Comparison of ENCODE assay signal across 1 cellular context in the genomic region with DNA sequence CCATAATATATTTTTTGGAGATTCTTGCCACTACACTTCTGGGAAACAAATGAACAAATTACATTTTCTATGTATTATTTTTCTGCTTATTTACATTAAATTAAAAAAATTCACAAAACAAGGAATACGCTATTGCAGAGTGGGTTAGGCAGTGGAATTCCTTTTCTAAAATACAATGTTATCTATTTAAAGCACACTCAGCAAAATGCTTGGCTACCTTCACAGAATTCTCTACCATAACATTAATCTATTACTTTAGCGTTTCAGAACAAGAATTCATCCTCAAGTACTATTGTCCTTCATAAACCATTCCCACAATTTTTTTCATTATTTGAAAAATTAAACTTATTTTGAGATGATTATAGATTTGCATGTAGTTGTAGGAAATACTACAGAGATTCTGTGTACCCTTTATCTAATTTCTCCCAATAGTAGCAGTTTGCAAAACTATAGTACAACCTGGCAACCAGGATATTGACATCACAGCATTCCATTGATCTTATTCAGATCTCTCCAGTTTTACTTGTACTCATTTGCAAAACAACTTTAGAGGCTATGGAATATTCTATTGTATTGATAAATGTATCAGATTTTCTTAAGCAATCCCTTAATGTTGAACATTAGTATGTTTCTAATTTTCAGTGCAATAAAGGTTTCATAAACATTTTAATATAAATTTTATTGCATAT.
TF ChIP-seq lines count a peak whose summit lies in the region.

No MANE protein-coding gene starts in this region.

TF ChIP-seq in K562, 482 proteins besides CTCF, POLR2A, EP300 and RAD21 (continued from another document):
- TF ChIP-seq, protein P1, sequence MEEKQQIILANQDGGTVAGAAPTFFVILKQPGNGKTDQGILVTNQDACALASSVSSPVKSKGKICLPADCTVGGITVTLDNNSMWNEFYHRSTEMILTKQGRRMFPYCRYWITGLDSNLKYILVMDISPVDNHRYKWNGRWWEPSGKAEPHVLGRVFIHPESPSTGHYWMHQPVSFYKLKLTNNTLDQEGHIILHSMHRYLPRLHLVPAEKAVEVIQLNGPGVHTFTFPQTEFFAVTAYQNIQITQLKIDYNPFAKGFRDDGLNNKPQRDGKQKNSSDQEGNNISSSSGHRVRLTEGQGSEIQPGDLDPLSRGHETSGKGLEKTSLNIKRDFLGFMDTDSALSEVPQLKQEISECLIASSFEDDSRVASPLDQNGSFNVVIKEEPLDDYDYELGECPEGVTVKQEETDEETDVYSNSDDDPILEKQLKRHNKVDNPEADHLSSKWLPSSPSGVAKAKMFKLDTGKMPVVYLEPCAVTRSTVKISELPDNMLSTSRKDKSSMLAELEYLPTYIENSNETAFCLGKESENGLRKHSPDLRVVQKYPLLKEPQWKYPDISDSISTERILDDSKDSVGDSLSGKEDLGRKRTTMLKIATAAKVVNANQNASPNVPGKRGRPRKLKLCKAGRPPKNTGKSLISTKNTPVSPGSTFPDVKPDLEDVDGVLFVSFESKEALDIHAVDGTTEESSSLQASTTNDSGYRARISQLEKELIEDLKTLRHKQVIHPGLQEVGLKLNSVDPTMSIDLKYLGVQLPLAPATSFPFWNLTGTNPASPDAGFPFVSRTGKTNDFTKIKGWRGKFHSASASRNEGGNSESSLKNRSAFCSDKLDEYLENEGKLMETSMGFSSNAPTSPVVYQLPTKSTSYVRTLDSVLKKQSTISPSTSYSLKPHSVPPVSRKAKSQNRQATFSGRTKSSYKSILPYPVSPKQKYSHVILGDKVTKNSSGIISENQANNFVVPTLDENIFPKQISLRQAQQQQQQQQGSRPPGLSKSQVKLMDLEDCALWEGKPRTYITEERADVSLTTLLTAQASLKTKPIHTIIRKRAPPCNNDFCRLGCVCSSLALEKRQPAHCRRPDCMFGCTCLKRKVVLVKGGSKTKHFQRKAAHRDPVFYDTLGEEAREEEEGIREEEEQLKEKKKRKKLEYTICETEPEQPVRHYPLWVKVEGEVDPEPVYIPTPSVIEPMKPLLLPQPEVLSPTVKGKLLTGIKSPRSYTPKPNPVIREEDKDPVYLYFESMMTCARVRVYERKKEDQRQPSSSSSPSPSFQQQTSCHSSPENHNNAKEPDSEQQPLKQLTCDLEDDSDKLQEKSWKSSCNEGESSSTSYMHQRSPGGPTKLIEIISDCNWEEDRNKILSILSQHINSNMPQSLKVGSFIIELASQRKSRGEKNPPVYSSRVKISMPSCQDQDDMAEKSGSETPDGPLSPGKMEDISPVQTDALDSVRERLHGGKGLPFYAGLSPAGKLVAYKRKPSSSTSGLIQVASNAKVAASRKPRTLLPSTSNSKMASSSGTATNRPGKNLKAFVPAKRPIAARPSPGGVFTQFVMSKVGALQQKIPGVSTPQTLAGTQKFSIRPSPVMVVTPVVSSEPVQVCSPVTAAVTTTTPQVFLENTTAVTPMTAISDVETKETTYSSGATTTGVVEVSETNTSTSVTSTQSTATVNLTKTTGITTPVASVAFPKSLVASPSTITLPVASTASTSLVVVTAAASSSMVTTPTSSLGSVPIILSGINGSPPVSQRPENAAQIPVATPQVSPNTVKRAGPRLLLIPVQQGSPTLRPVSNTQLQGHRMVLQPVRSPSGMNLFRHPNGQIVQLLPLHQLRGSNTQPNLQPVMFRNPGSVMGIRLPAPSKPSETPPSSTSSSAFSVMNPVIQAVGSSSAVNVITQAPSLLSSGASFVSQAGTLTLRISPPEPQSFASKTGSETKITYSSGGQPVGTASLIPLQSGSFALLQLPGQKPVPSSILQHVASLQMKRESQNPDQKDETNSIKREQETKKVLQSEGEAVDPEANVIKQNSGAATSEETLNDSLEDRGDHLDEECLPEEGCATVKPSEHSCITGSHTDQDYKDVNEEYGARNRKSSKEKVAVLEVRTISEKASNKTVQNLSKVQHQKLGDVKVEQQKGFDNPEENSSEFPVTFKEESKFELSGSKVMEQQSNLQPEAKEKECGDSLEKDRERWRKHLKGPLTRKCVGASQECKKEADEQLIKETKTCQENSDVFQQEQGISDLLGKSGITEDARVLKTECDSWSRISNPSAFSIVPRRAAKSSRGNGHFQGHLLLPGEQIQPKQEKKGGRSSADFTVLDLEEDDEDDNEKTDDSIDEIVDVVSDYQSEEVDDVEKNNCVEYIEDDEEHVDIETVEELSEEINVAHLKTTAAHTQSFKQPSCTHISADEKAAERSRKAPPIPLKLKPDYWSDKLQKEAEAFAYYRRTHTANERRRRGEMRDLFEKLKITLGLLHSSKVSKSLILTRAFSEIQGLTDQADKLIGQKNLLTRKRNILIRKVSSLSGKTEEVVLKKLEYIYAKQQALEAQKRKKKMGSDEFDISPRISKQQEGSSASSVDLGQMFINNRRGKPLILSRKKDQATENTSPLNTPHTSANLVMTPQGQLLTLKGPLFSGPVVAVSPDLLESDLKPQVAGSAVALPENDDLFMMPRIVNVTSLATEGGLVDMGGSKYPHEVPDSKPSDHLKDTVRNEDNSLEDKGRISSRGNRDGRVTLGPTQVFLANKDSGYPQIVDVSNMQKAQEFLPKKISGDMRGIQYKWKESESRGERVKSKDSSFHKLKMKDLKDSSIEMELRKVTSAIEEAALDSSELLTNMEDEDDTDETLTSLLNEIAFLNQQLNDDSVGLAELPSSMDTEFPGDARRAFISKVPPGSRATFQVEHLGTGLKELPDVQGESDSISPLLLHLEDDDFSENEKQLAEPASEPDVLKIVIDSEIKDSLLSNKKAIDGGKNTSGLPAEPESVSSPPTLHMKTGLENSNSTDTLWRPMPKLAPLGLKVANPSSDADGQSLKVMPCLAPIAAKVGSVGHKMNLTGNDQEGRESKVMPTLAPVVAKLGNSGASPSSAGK (IDR thresholded peaks at IDR 0.05): no peak
- peak; percentile 63 for TF ChIP-seq MAFF (IDR thresholded peaks at IDR 0.05; ENCODE audit: low read length)
